In genomic region chr3:49476563-49476962, GRCh38 we compare ENCODE assay signal across 11 cellular contexts. TPM values are rescaled to one million over a fixed set of nuclear protein-coding genes. Genes with fewer than 3 reads are reported as not detected.
DNase-seq lines count a peak whose midpoint lies in the region; ATAC-seq and TF ChIP-seq lines count a peak whose summit lies in the region.
"Had no signal": no experiment of that assay in that cellular context is flagged by ENCODE, and none has a peak within 500 bp of the region (broad histone marks: within the 10 kb centered on the region; RNA-seq: fewer than 3 reads in every experiment).

No MANE protein-coding gene starts in this region.

- ATAC-seq in left lung = peak; percentile 54
- ATAC-seq in HG03039 (IDR thresholded peaks at IDR 0.05; ENCODE audit: unreplicated experiment) = no peak
- no peak for ATAC-seq in SK-N-SH treated with all-trans-retinoic acid at 6 μM for 48 hours

- H3K4me3 ChIP-seq in left lung (no peak overlapping the region), right atrium auricular region (no peak overlapping the region)

- H3K4me1 ChIP-seq in left lung (peaks cover 11 to 28% of the 10 kb centered on the region in 2 donors), right atrium auricular region (peaks cover 0 to 11% of the 10 kb centered on the region in 2 donors)

- H3K27ac ChIP-seq in left lung (no peak overlapping the region), right atrium auricular region (no peak overlapping the region)
- H3K27ac ChIP-seq: VCaP had no signal

- DNase-seq in GF-D8 (lab: John Stamatoyannopoulos, UW) = peak; percentile 75
- DNase-seq in HCEC 1CT = peak; percentile 33
- DNase-seq in UCSD-AML1 (lab: John Stamatoyannopoulos, UW; ENCODE audit: unreplicated experiment) = peak; percentile 39
- no peak for DNase-seq in left lung
- no peak for DNase-seq in inferior parietal cortex (ENCODE audit: extremely low spot score)
- no peak for DNase-seq in right atrium auricular region (ENCODE audit: low spot score)
- DNase-seq: NCI-H2227 treated with DMSO at 0.1 percent for 48 hours, nucleus accumbens had no signal

- TF ChIP-seq CTCF in left lung (IDR thresholded peaks at IDR 0.05) (no peak), right atrium auricular region (IDR thresholded peaks at IDR 0.05) (no peak)

- H3K27me3 ChIP-seq in left lung (no peaks in the 10 kb centered on the region), right atrium auricular region (no peaks in the 10 kb centered on the region)

- intact Hi-C loops in left lung (cut with DNase I) = no loop called here

- H3K9me3 ChIP-seq in left lung (no peaks in the 10 kb centered on the region), right atrium auricular region (no peaks in the 10 kb centered on the region)

- peaks cover 0 to 39% of the 10 kb centered on the region in 2 donors for H3K36me3 ChIP-seq in left lung
- H3K36me3 ChIP-seq in right atrium auricular region = peaks cover 23% of the 10 kb centered on the region

TF ChIP-seq in SK-N-SH treated with all-trans-retinoic acid at 6 μM for 48 hours, 23 proteins besides CTCF, POLR2A, EP300 and RAD21:
- TF ChIP-seq ZC3H10 (CRISPR knock-in tag; IDR thresholded peaks at IDR 0.05) = no peak
- TF ChIP-seq, protein P1, sequence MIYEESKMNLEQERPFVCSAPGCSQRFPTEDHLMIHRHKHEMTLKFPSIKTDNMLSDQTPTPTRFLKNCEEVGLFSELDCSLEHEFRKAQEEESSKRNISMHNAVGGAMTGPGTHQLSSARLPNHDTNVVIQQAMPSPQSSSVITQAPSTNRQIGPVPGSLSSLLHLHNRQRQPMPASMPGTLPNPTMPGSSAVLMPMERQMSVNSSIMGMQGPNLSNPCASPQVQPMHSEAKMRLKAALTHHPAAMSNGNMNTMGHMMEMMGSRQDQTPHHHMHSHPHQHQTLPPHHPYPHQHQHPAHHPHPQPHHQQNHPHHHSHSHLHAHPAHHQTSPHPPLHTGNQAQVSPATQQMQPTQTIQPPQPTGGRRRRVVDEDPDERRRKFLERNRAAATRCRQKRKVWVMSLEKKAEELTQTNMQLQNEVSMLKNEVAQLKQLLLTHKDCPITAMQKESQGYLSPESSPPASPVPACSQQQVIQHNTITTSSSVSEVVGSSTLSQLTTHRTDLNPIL (CRISPR knock-in tag; IDR thresholded peaks at IDR 0.05; ENCODE audit: low read depth) = no peak
- no peak for TF ChIP-seq ZNF8 (CRISPR knock-in tag; IDR thresholded peaks at IDR 0.05)
- TF ChIP-seq BACH2 (CRISPR knock-in tag; IDR thresholded peaks at IDR 0.05; ENCODE audit: borderline replicate concordance) = no peak
- no peak for TF ChIP-seq SNAI2 (CRISPR knock-in tag; IDR thresholded peaks at IDR 0.05)
- TF ChIP-seq, protein P2, sequence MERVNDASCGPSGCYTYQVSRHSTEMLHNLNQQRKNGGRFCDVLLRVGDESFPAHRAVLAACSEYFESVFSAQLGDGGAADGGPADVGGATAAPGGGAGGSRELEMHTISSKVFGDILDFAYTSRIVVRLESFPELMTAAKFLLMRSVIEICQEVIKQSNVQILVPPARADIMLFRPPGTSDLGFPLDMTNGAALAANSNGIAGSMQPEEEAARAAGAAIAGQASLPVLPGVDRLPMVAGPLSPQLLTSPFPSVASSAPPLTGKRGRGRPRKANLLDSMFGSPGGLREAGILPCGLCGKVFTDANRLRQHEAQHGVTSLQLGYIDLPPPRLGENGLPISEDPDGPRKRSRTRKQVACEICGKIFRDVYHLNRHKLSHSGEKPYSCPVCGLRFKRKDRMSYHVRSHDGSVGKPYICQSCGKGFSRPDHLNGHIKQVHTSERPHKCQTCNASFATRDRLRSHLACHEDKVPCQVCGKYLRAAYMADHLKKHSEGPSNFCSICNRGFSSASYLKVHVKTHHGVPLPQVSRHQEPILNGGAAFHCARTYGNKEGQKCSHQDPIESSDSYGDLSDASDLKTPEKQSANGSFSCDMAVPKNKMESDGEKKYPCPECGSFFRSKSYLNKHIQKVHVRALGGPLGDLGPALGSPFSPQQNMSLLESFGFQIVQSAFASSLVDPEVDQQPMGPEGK (CRISPR knock-in tag; IDR thresholded peaks at IDR 0.05; ENCODE audit: borderline replicate concordance) = no peak
- no peak for TF ChIP-seq ISL1 (CRISPR knock-in tag; IDR thresholded peaks at IDR 0.05)
- no peak for TF ChIP-seq ARNTL (CRISPR knock-in tag; IDR thresholded peaks at IDR 0.05; ENCODE audit: borderline replicate concordance, low read depth)
- no peak for TF ChIP-seq TCF4 (CRISPR knock-in tag; IDR thresholded peaks at IDR 0.05; ENCODE audit: borderline replicate concordance)
- no peak for TF ChIP-seq ZFP3 (CRISPR knock-in tag; IDR thresholded peaks at IDR 0.05)
TF ChIP-seq in SK-N-SH treated with all-trans-retinoic acid at 6 μM for 48 hours: peak in this region for 0.

RNA-seq across cellular contexts. Expression of gene DAG1, which starts 6.5 kb away (rescaled TPM):
- 100 to 1,000 TPM in 1 of 2 donors, 10 to 100 TPM in 1; 87.9 to 116 TPM for total RNA-seq in left lung
- total RNA-seq in right atrium auricular region = 100 to 1,000 TPM; 115 to 174 TPM

RNA-seq across cellular contexts. Expression of gene NICN1, which starts 47.4 kb away (rescaled TPM):
- total RNA-seq in left lung (10 to 100 TPM; 17.1 to 23.4 TPM), right atrium auricular region (1 to 10 TPM; 4.8 to 7.4 TPM)

RNA-seq across cellular contexts. Expression of gene AMT, which starts 54.3 kb away (rescaled TPM):
- total RNA-seq in left lung = 1 to 10 TPM; 5.9 to 8.8 TPM
- 10 to 100 TPM in 1 of 2 donors, 1 to 10 TPM in 1; 6.6 to 17.6 TPM for total RNA-seq in right atrium auricular region

Comparison
In these comparisons a context has a peak if more than half of its experiments do, and no peak if none do; other contexts are left out.
1. DNase-seq: peak in GF-D8 (single experiment), HCEC 1CT (single experiment) and UCSD-AML1 (single experiment); none in left lung (0 of 2), inferior parietal cortex (single experiment) and right atrium auricular region (single experiment).